ENCODE assay signal across 24 cellular contexts in genomic region chr7:111408726-111409125, GRCh38.
"Had no signal": no experiment of that assay in that cellular context is flagged by ENCODE, and none has a peak within 500 bp of the region (broad histone marks: within the 10 kb centered on the region; RNA-seq: fewer than 3 reads in every experiment).

No MANE protein-coding gene starts in this region.

- H3K27me3 ChIP-seq: esophagus squamous epithelium, right atrium auricular region, spleen, testis, tibial artery had no signal

- DNase-seq: dermis blood vessel endothelial cell; effector memory CD4-positive, alpha-beta T cell; erythroblast; esophagus squamous epithelium; foreskin melanocyte; glutamatergic neuron; hypothalamus; left ventricle myocardium superior; lower lobe of right lung; naive thymus-derived CD8-positive, alpha-beta T cell; nephron progenitor cell; nucleus accumbens; spleen; stimulated activated CD4-positive, alpha-beta T cell treated with anti-CD3 and anti-CD28 coated beads, Interleukin-4, amount 100 ng/mL, for 4 hours; stimulated activated naive CD8-positive, alpha-beta T cell treated with anti-CD3 and anti-CD28 coated beads, Interleukin-15, Interleukin-2, amounts not matched to agents 100 U/mL and 50 U/mL, for 24 hours; substantia nigra; testis; tibial artery had no signal

- FAIRE-seq: keratinocyte had no signal

- H3K36me3 ChIP-seq: esophagus squamous epithelium, lower lobe of right lung, prostate gland, right atrium auricular region, spleen, tibial artery had no signal

- H3K4me3 ChIP-seq: coronary artery, esophagus squamous epithelium, lower lobe of right lung, prostate gland, right atrium auricular region, skin epidermis, spleen, testis, tibial artery had no signal

- H3K27ac ChIP-seq: coronary artery, esophagus squamous epithelium, lower lobe of right lung, prostate gland, right atrium auricular region, skin epidermis, spleen, testis, tibial artery had no signal

- ATAC-seq: left ventricle myocardium superior; lower lobe of right lung; naive thymus-derived CD8-positive, alpha-beta T cell; stimulated activated memory B cell treated with anti-CD40 and anti-IgM and Interleukin-4, amounts not matched to agents 10 μg/mL and 1 μg/mL and 100 μg/mL, for 72 hours; stimulated activated naive CD8-positive, alpha-beta T cell treated with anti-CD3 and anti-CD28 coated beads, Interleukin-15, Interleukin-2, amounts not matched to agents 100 U/mL and 50 U/mL, for 24 hours had no signal

- H3K9me3 ChIP-seq: esophagus squamous epithelium, lower lobe of right lung, prostate gland, right atrium auricular region, spleen, testis, tibial artery had no signal

- H3K4me1 ChIP-seq: esophagus squamous epithelium, lower lobe of right lung, prostate gland, testis had no signal
